Comparison of ENCODE assay signal across 28 cellular contexts in genomic region chr15:48031973-48032372, GRCh38.
"Had no signal": no experiment of that assay in that cellular context is flagged by ENCODE, and none has a peak within 500 bp of the region (broad histone marks: within the 10 kb centered on the region; RNA-seq: fewer than 3 reads in every experiment).

No MANE protein-coding gene starts in this region.

- H3K27ac ChIP-seq: adrenal gland, body of pancreas, foreskin keratinocyte, gastrocnemius medialis, heart right ventricle, hepatocyte had no signal

- H3K4me2 ChIP-seq: hepatocyte had no signal

- H3K4me3 ChIP-seq: adrenal gland, body of pancreas, gastrocnemius medialis, heart right ventricle, hepatocyte had no signal

- H3K4me1 ChIP-seq: adrenal gland, body of pancreas, gastrocnemius medialis, heart right ventricle had no signal

- H2AFZ ChIP-seq: hepatocyte had no signal

- H3K36me3 ChIP-seq: adrenal gland, gastrocnemius medialis, heart right ventricle had no signal

- H3K79me2 ChIP-seq: hepatocyte had no signal

- H3K27me3 ChIP-seq: adrenal gland, body of pancreas, gastrocnemius medialis, hepatocyte had no signal

- ATAC-seq: activated CD4-positive, alpha-beta T cell treated with anti-CD3 and anti-CD28 coated beads for 36 hours; activated CD8-positive, alpha-beta memory T cell treated with anti-CD3 and anti-CD28 coated beads, Interleukin-2, amount 10 ng/mL, durations not matched to agents 7 days and 5 days; activated CD8-positive, alpha-beta T cell treated with anti-CD3 and anti-CD28 coated beads, Interleukin-2, amount 10 ng/mL, durations not matched to agents 7 days and 5 days; activated naive CD8-positive, alpha-beta T cell treated with anti-CD3 and anti-CD28 coated beads, Interleukin-2, amount 50 U/mL, for 24 hours; body of pancreas; effector memory CD8-positive, alpha-beta T cell; esophagus mucosa; foreskin keratinocyte; gastrocnemius medialis; heart right ventricle had no signal

- H3K9me3 ChIP-seq: adrenal gland, body of pancreas, gastrocnemius medialis, heart right ventricle had no signal

- DNase-seq: activated CD4-positive, alpha-beta memory T cell treated with anti-CD3 and anti-CD28 coated beads for 36 hours; activated CD4-positive, alpha-beta T cell treated with anti-CD3 and anti-CD28 coated beads for 36 hours; activated CD4-positive, alpha-beta T cell treated with anti-CD3 and anti-CD28 coated beads, Interleukin-2, amount 10 ng/mL, durations not matched to agents 24 days and 14 days; activated CD4-positive, CD25-positive, alpha-beta regulatory T cell; activated CD4-positive, CD25-positive, alpha-beta regulatory T cell treated with anti-CD3 and anti-CD28 coated beads, Interleukin-2, amount 50 U/mL, for 72 hours; activated CD8-positive, alpha-beta memory T cell treated with anti-CD3 and anti-CD28 coated beads, Interleukin-2, amount 10 ng/mL, durations not matched to agents 7 days and 5 days; activated CD8-positive, alpha-beta memory T cell treated with anti-CD3 and anti-CD28 coated beads, Interleukin-2, amount 50 U/mL, for 4 hours; activated CD8-positive, alpha-beta T cell treated with anti-CD3 and anti-CD28 coated beads, Interleukin-2, amount 10 ng/mL, durations not matched to agents 7 days and 5 days; activated effector memory CD4-positive, alpha-beta T cell treated with anti-CD3 and anti-CD28 coated beads, Interleukin-2, amount 50 U/mL, for 16 hours; activated naive CD4-positive, alpha-beta T cell treated with anti-CD3 and anti-CD28 coated beads for 36 hours; activated naive CD8-positive, alpha-beta T cell treated with anti-CD3 and anti-CD28 coated beads for 36 hours; activated naive CD8-positive, alpha-beta T cell treated with anti-CD3 and anti-CD28 coated beads, Interleukin-2, amount 50 U/mL, for 24 hours; activated T-cell treated with anti-CD3 and anti-CD28 coated beads, Interleukin-2, amount 50 U/mL, for 1 hour; activated T-cell treated with anti-CD3 and anti-CD28 coated beads, Interleukin-2, amount 50 U/mL, for 48 hours; adrenal gland; amygdala; aorta; body of pancreas; caudate nucleus; cortex of kidney; dermis blood vessel endothelial cell; effector CD4-positive, alpha-beta T cell; effector memory CD8-positive, alpha-beta T cell; foreskin keratinocyte; gastrocnemius medialis; heart right ventricle had no signal
